24 cellular contexts compared by ENCODE assay signal in genomic region chr2:145543155-145543554, GRCh38.
"Had no signal": no experiment of that assay in that cellular context is flagged by ENCODE, and none has a peak within 500 bp of the region (broad histone marks: within the 10 kb centered on the region; RNA-seq: fewer than 3 reads in every experiment).

No MANE protein-coding gene starts in this region.

- ATAC-seq: effector memory CD8-positive, alpha-beta T cell; gastrocnemius medialis; left ventricle myocardium superior; lower lobe of right lung; mucosa of descending colon; natural killer cell treated with Interleukin-12 subunit alpha and Interleukin-12 subunit beta and Interleukin-15 and Interleukin-18, amount 100 ng/mL, for 72 hours; sciatic nerve; stimulated activated effector memory CD8-positive, alpha-beta T cell treated with anti-CD3 and anti-CD28 coated beads, Interleukin-12 subunit alpha, Interleukin-12 subunit beta, amount 100 ng/mL, for 72 hours had no signal

- H2AFZ ChIP-seq: parathyroid adenoma had no signal

- H3K27me3 ChIP-seq: esophagus squamous epithelium, gastrocnemius medialis, neutrophil, right atrium auricular region, stomach, thyroid gland, vagina had no signal

- H3K4me1 ChIP-seq: esophagus squamous epithelium, gastrocnemius medialis, lower lobe of right lung, parathyroid adenoma, prostate gland, right atrium auricular region, stomach, thyroid gland, vagina had no signal

- H3K36me3 ChIP-seq: esophagus squamous epithelium, gastrocnemius medialis, lower lobe of right lung, neutrophil, prostate gland, right atrium auricular region, stomach, thyroid gland, vagina had no signal

- H3K4me3 ChIP-seq: esophagus squamous epithelium, gastrocnemius medialis, lower lobe of right lung, mucosa of descending colon, prostate gland, right atrium auricular region, stomach, thyroid gland, vagina had no signal

- H3K27ac ChIP-seq: esophagus squamous epithelium, gastrocnemius medialis, lower lobe of right lung, neutrophil, parathyroid adenoma, prostate gland, right atrium auricular region, stomach, thyroid gland, vagina had no signal

- H3K79me2 ChIP-seq: parathyroid adenoma had no signal

- DNase-seq: cortex of kidney; effector memory CD8-positive, alpha-beta T cell; erythroblast; esophagus squamous epithelium; gastrocnemius medialis; head of caudate nucleus; left ventricle myocardium superior; lower lobe of right lung; mucosa of descending colon; naive B cell; stimulated activated CD4-positive, alpha-beta T cell treated with anti-CD3 and anti-CD28 coated beads, Interleukin-2, amount 100 ng/mL, for 24 hours; stimulated activated CD4-positive, alpha-beta T cell treated with anti-CD3 and anti-CD28 coated beads, Interleukin-4, amount 100 ng/mL, for 24 hours; stimulated activated naive CD4-positive, alpha-beta T cell treated with Interleukin-2 at 50 U/mL for 16 hours; stomach; thyroid gland; trophoblast cell had no signal

- H3K9ac ChIP-seq: parathyroid adenoma had no signal

- H3K9me3 ChIP-seq: esophagus squamous epithelium, gastrocnemius medialis, lower lobe of right lung, mucosa of descending colon, neutrophil, prostate gland, right atrium auricular region, stomach, thyroid gland, vagina had no signal
